In the genomic region with DNA sequence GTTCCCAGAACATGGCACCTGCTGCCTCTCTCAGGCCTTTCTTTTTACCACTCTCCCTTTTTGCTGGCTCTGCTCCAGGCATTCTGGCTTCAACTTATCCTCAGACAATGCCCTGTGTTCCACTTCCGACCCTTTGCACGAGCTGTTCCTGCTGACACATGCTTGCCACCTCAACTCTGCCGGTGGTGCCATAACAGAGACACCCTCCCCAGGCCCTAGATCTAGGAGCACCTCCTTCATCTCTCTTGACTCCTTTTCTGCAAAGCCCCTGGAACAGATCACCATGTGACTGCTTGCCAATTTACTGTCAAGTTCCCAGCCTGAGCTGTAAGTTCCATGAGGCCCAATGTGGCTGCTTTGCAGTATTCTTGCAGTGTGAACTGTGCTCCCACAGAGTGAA, we compare ENCODE assay signal across 20 cellular contexts.
A peak's percentile ranks its signal among the peaks of the same experiment; 100 is the strongest.
DNase-seq lines count a peak whose midpoint lies in the region; ATAC-seq and TF ChIP-seq lines count a peak whose summit lies in the region.
"Had no signal": no experiment of that assay in that cellular context is flagged by ENCODE, and none has a peak within 500 bp of the region (broad histone marks: within the 10 kb centered on the region; RNA-seq: fewer than 3 reads in every experiment).

No MANE protein-coding gene starts in this region.

- peak overlapping the region; percentile 17 for H3K27ac Mint-ChIP-seq in glutamatergic neuron (ENCODE audit: unreplicated experiment)
- H3K27ac Mint-ChIP-seq: CD14-positive monocyte; CD4-positive, alpha-beta memory T cell; HFFc6 had no signal

- H3K27me3 ChIP-seq in right cardiac atrium (ENCODE audit: control insufficient read depth, insufficient read depth) = no peaks in the 10 kb centered on the region
- peaks cover 54% of the 10 kb centered on the region for H3K27me3 ChIP-seq in left ventricle myocardium inferior (ENCODE audit: low read depth)
- no peaks in the 10 kb centered on the region for H3K27me3 ChIP-seq in Peyer's patch
- H3K27me3 ChIP-seq: BLaER1 had no signal

- H3K27ac ChIP-seq in right cardiac atrium (ENCODE audit: low read length) (peak overlapping the region; percentile 56), left ventricle myocardium inferior (replicated peaks) (no peak overlapping the region), Peyer's patch (no peak overlapping the region)
- H3K27ac ChIP-seq: BLaER1 had no signal

- intact Hi-C loops in right cardiac atrium (cut with DNase I) (no loop called here), left ventricle myocardium inferior (cut with micrococcal nuclease) (no loop called here)

- H3K4me3 ChIP-seq in right cardiac atrium (ENCODE audit: low read length) = no peak overlapping the region
- H3K4me3 ChIP-seq in left ventricle myocardium inferior = no peak overlapping the region
- no peak overlapping the region for H3K4me3 ChIP-seq in Peyer's patch
- H3K4me3 ChIP-seq: BLaER1, GM12878 had no signal

- no peak for TF ChIP-seq POLR2A in Peyer's patch (IDR thresholded peaks at IDR 0.05)

- H3K36me3 Mint-ChIP-seq in glutamatergic neuron (ENCODE audit: unreplicated experiment) = peaks cover 6% of the 10 kb centered on the region
- H3K36me3 Mint-ChIP-seq: CD14-positive monocyte; CD4-positive, alpha-beta memory T cell had no signal

- TF ChIP-seq CTCF in left ventricle myocardium inferior (IDR thresholded peaks at IDR 0.05; ENCODE audit: borderline replicate concordance) = no peak
- TF ChIP-seq CTCF in glutamatergic neuron (IDR thresholded peaks at IDR 0.05; ENCODE audit: partially characterized antibody, unreplicated experiment) = no peak
- TF ChIP-seq CTCF in Peyer's patch (IDR thresholded peaks at IDR 0.05) = no peak

- DNase-seq in NCI-H748 (lab: John Stamatoyannopoulos, UW; ENCODE audit: unreplicated experiment) (peak; percentile 10), NCI-H748 treated with DMSO at 0.1 percent for 48 hours (lab: John Stamatoyannopoulos, UW) (no peak), right cardiac atrium (peak in 1 of 3 donors; percentile 23), left ventricle myocardium inferior (no peak), glutamatergic neuron (no peak), Peyer's patch (no peak), RPMI8226 (no peak)
- DNase-seq: 8988T; CD4-positive, alpha-beta memory T cell; DMS153; DND-41; EL; GOT3; H7; HFFc6 had no signal

- 32% methylated on average over 3 of the region's 3 CpGs for WGBS in right cardiac atrium

- no peaks in the 10 kb centered on the region for H3K9me3 ChIP-seq in right cardiac atrium (ENCODE audit: control insufficient read depth, low read length)
- H3K9me3 ChIP-seq in left ventricle myocardium inferior (replicated peaks) = no peaks in the 10 kb centered on the region
- H3K9me3 ChIP-seq in Peyer's patch = no peaks in the 10 kb centered on the region
- H3K9me3 ChIP-seq: BLaER1 had no signal

- H3K9me3 Mint-ChIP-seq in glutamatergic neuron (ENCODE audit: unreplicated experiment) = peaks cover 5% of the 10 kb centered on the region

- H3K36me3 ChIP-seq in left ventricle myocardium inferior = no peaks in the 10 kb centered on the region
- no peaks in the 10 kb centered on the region for H3K36me3 ChIP-seq in Peyer's patch
- H3K36me3 ChIP-seq: BLaER1 had no signal

- no peaks in the 10 kb centered on the region for H3K4me1 Mint-ChIP-seq in glutamatergic neuron (ENCODE audit: low read depth, unreplicated experiment)
- H3K4me1 Mint-ChIP-seq: CD14-positive monocyte; CD4-positive, alpha-beta memory T cell had no signal

- H3K4me1 ChIP-seq in right cardiac atrium (ENCODE audit: control insufficient read depth, insufficient read depth, low read length) (no peaks in the 10 kb centered on the region), left ventricle myocardium inferior (no peaks in the 10 kb centered on the region), Peyer's patch (no peaks in the 10 kb centered on the region)
- H3K4me1 ChIP-seq: BLaER1 had no signal

- H3K27me3 Mint-ChIP-seq in glutamatergic neuron (ENCODE audit: unreplicated experiment) = peaks cover 4% of the 10 kb centered on the region

- H3K4me3 Mint-ChIP-seq in glutamatergic neuron (ENCODE audit: unreplicated experiment) = no peak overlapping the region
- H3K4me3 Mint-ChIP-seq: CD14-positive monocyte; CD4-positive, alpha-beta memory T cell; HFFc6 had no signal

- ATAC-seq in right cardiac atrium = peak; percentile 53 to 67
- ATAC-seq: GM12878, HCT116, HepG2 had no signal
